ENCODE assay signal across 14 cellular contexts in genomic region chr1:66240491-66241484, GRCh38.
DNase-seq lines count a peak whose midpoint lies in the region; ATAC-seq and TF ChIP-seq lines count a peak whose summit lies in the region.
"Had no signal": no experiment of that assay in that cellular context is flagged by ENCODE, and none has a peak within 500 bp of the region (broad histone marks: within the 10 kb centered on the region; RNA-seq: fewer than 3 reads in every experiment).

No MANE protein-coding gene starts in this region.

- H3K27me3 ChIP-seq in mammary epithelial cell (ENCODE audit: insufficient read depth, low read length), result peaks cover 6% of the 10 kb centered on the region
- no peaks in the 10 kb centered on the region for H3K27me3 ChIP-seq in dorsolateral prefrontal cortex

- no peaks in the 10 kb centered on the region for H3K79me2 ChIP-seq in mammary epithelial cell (ENCODE audit: insufficient read depth, low read length)

- dilution Hi-C loops in mammary epithelial cell (cut with HindIII; ENCODE audit: low sequenced_read_pairs), result no loop called here

- POLR2A ChIA-PET in MCF 10A (lab: Yijun Ruan, JAX), result no interaction called here

- H3K4me1 Mint-ChIP-seq in MCF 10A (ENCODE audit: insufficient read depth, unreplicated experiment), result peaks cover 9% of the 10 kb centered on the region

- peaks cover 11% of the 10 kb centered on the region for H3K4me1 ChIP-seq in mammary epithelial cell (ENCODE audit: insufficient read depth, low read length)

- H3K36me3 ChIP-seq in mammary epithelial cell (ENCODE audit: insufficient read depth, low read length), result no peaks in the 10 kb centered on the region

- BruUV-seq in MCF 10A (replicated peaks; lab: Mats Ljungman, UMichigan), result no TSS peak
- BruUV-seq in mammary epithelial cell (replicated peaks; lab: Mats Ljungman, UMichigan), result no TSS peak

- in situ Hi-C loops in mammary epithelial cell (cut with MboI; ENCODE audit: low sequenced_read_pairs in 2 of 2), result loop anchor here (5.0 to 10.0 kb wide), 2 partner anchors 286 to 288 kb away; no protein-coding TSS in a partner anchor

- H2AFZ ChIP-seq in mammary epithelial cell (ENCODE audit: low read depth, low read length), result no peak overlapping the region

- CTCF ChIA-PET in MCF 10A (lab: Yijun Ruan, JAX) (interaction anchor here (0.6 to 28.2 kb wide), 16 partner anchors 8 to 542 kb away, joined by 3 to 687 read pairs (median 13); no protein-coding TSS in a partner anchor), mammary epithelial cell (lab: Charles Lee; ENCODE audit: low non-redundant PET) (interaction anchor here (0.5 kb wide), 1 partner anchor 1288 kb away, joined by 9 read pairs; no protein-coding TSS in a partner anchor)

- ATAC-seq in SK-N-SH treated with all-trans-retinoic acid at 6 μM for 48 hours, result peak; percentile 31
- ATAC-seq in GM18861 (IDR thresholded peaks at IDR 0.05; ENCODE audit: unreplicated experiment), result no peak
- no peak for ATAC-seq in HG03460 (IDR thresholded peaks at IDR 0.05; ENCODE audit: unreplicated experiment)
- ATAC-seq in HG02642 (IDR thresholded peaks at IDR 0.05; ENCODE audit: poor library complexity, unreplicated experiment), result no peak

- no peaks in the 10 kb centered on the region for H4K20me1 ChIP-seq in mammary epithelial cell (ENCODE audit: insufficient read depth, low read length)

- DNase-seq in MCF 10A (ENCODE audit: unreplicated experiment) (no peak), mammary epithelial cell (no peak), dorsolateral prefrontal cortex (no peak), superior temporal gyrus (ENCODE audit: extremely low spot score) (peak; percentile 62)
- DNase-seq: Calu3; CD4-positive, CD25-positive, alpha-beta regulatory T cell; DND-41; GF-D8; NCI-H187 treated with DMSO at 0.1 percent for 48 hours; SHP77 treated with DMSO at 0.1 percent for 48 hours had no signal

- H3K4me2 ChIP-seq in mammary epithelial cell (ENCODE audit: insufficient read depth, low read depth, low read length), result no peak overlapping the region

- H3K9me3 ChIP-seq in mammary epithelial cell (replicated peaks; ENCODE audit: insufficient read depth, low read length), result no peaks in the 10 kb centered on the region

- TF ChIP-seq CTCF in MCF 10A (IDR thresholded peaks at IDR 0.05; ENCODE audit: unreplicated experiment) (no peak), mammary epithelial cell (conservative IDR thresholded peaks at IDR 0.05 in 1 of 2, IDR thresholded peaks at IDR 0.05 in 1 of 2; ENCODE audit: extremely low read depth in 1 of 2, insufficient read depth in 1 of 2, low read depth in 1 of 2, low read length in 2 of 2) (no peak), dorsolateral prefrontal cortex (IDR thresholded peaks at IDR 0.05 in 54 of 56, conservative IDR thresholded peaks at IDR 0.05 in 2 of 56; ENCODE audit: low read depth in 1 of 56, partially characterized antibody in 56 of 56) (no peak)

- H3K4me3 ChIP-seq in mammary epithelial cell (replicated peaks in 1 of 3; ENCODE audit: insufficient read depth in 1 of 3, low read depth in 2 of 3, low read length in 3 of 3) (no peak overlapping the region), dorsolateral prefrontal cortex (peak overlapping the region in 4 of 59 donors; percentile 5 to 20 (median 10))

- WGBS in mammary epithelial cell (ENCODE audit: low coverage, missing lambda C conversion rate), result 89% methylated on average over 6 of the region's 6 CpGs

- no peak overlapping the region for H3K9ac ChIP-seq in mammary epithelial cell (ENCODE audit: insufficient read depth, low read length)

- no peak overlapping the region for H3K27ac ChIP-seq in mammary epithelial cell (ENCODE audit: insufficient read depth, low read depth, low read length)
- H3K27ac ChIP-seq in dorsolateral prefrontal cortex, result peak overlapping the region in 58 of 59 donors; percentile 11 to 97 (median 89)

- intact Hi-C loops in MCF 10A (cut with micrococcal nuclease) (loop anchor here (5.0 kb wide), 2 partner anchors 523 to 1178 kb away; no protein-coding TSS in a partner anchor), mammary epithelial cell (cut with micrococcal nuclease) (loop anchor here (10.0 kb wide), 2 partner anchors 526 to 1006 kb away; no protein-coding TSS in a partner anchor), dorsolateral prefrontal cortex (cut with DNase I) (loop anchor here (5.0 kb wide), 5 partner anchors 68 to 248 kb away; no protein-coding TSS in a partner anchor)

- H3K9me3 Mint-ChIP-seq in MCF 10A (ENCODE audit: unreplicated experiment), result no peaks in the 10 kb centered on the region
- H3K9me3 Mint-ChIP-seq: CD4-positive, CD25-positive, alpha-beta regulatory T cell had no signal

- peaks cover 33% of the 10 kb centered on the region for H3K27me3 Mint-ChIP-seq in MCF 10A (ENCODE audit: insufficient read depth, unreplicated experiment)

- peak overlapping the region; percentile 11 for H3K27ac Mint-ChIP-seq in MCF 10A (ENCODE audit: low read depth, unreplicated experiment)

- H3K36me3 Mint-ChIP-seq in MCF 10A (ENCODE audit: insufficient read depth, unreplicated experiment), result no peaks in the 10 kb centered on the region

- no peak overlapping the region for H3K4me3 Mint-ChIP-seq in MCF 10A (ENCODE audit: unreplicated experiment)
- H3K4me3 Mint-ChIP-seq: CD4-positive, CD25-positive, alpha-beta regulatory T cell had no signal

TF ChIP-seq in SK-N-SH treated with all-trans-retinoic acid at 6 μM for 48 hours, 23 proteins besides CTCF, POLR2A, EP300 and RAD21:
- TF ChIP-seq GLIS3 (CRISPR knock-in tag; IDR thresholded peaks at IDR 0.05) (no peak), ZC3H10 (CRISPR knock-in tag; IDR thresholded peaks at IDR 0.05) (no peak), TSHZ2 (CRISPR knock-in tag; IDR thresholded peaks at IDR 0.05) (no peak), SNAI2 (CRISPR knock-in tag; IDR thresholded peaks at IDR 0.05) (no peak), ZFP30 (CRISPR knock-in tag; IDR thresholded peaks at IDR 0.05) (no peak), CREB5 (CRISPR knock-in tag; IDR thresholded peaks at IDR 0.05; ENCODE audit: low read depth) (no peak), BACH2 (CRISPR knock-in tag; IDR thresholded peaks at IDR 0.05; ENCODE audit: borderline replicate concordance) (no peak), CSRNP3 (CRISPR knock-in tag; IDR thresholded peaks at IDR 0.05) (no peak)
